In genomic region chr15:33242669-33243191, GRCh38 we compare ENCODE assay signal across 7 cellular contexts. TPM values are rescaled to one million over a fixed set of nuclear protein-coding genes. Genes with fewer than 3 reads are reported as not detected.
DNase-seq lines count a peak whose midpoint lies in the region; ATAC-seq and TF ChIP-seq lines count a peak whose summit lies in the region.

No MANE protein-coding gene starts in this region.

- no peak overlapping the region for H3K27ac Mint-ChIP-seq in CD8-positive, alpha-beta memory T cell

- H4K20me1 ChIP-seq in Loucy (ENCODE audit: insufficient read depth, low read length, poor library complexity, severe bottlenecking) = no peaks in the 10 kb centered on the region

- no peak overlapping the region for H3K18ac ChIP-seq in neuronal stem cell (ENCODE audit: low read length)

- H3K27ac ChIP-seq in dorsolateral prefrontal cortex = no peak overlapping the region
- no peak overlapping the region for H3K27ac ChIP-seq in neuronal stem cell (replicated peaks; ENCODE audit: low read length)
- no peak overlapping the region for H3K27ac ChIP-seq in CD8-positive, alpha-beta memory T cell (ENCODE audit: low read depth, low read length)

- no peak overlapping the region for H3K4me3 ChIP-seq in GM12865 (ENCODE audit: low read depth, low read length)
- no peak overlapping the region for H3K4me3 ChIP-seq in Loucy (ENCODE audit: low read length, poor library complexity, severe bottlenecking)
- H3K4me3 ChIP-seq in dorsolateral prefrontal cortex = no peak overlapping the region
- H3K4me3 ChIP-seq in neuronal stem cell (ENCODE audit: low read length in 2 of 2) = no peak overlapping the region
- H3K4me3 ChIP-seq in CD8-positive, alpha-beta memory T cell (ENCODE audit: low read length) = no peak overlapping the region

- H3K23ac ChIP-seq in neuronal stem cell (ENCODE audit: low read depth, low read length, poor library complexity) = no peak overlapping the region

- H3K36me3 ChIP-seq in Loucy (ENCODE audit: insufficient read depth, low read length) = no peaks in the 10 kb centered on the region
- no peaks in the 10 kb centered on the region for H3K36me3 ChIP-seq in neuronal stem cell (replicated peaks in 1 of 2; ENCODE audit: control insufficient read depth in 2 of 2, insufficient read depth in 2 of 2, low read length in 2 of 2)
- no peaks in the 10 kb centered on the region for H3K36me3 ChIP-seq in CD8-positive, alpha-beta memory T cell (ENCODE audit: insufficient read depth, low read length)

- intact Hi-C loops in dorsolateral prefrontal cortex (cut with DNase I) = loop anchor here in 1 of 2 donors (10.0 kb wide), 1 partner anchor 462 kb away; no protein-coding TSS in a partner anchor

- H3K4ac ChIP-seq in neuronal stem cell (ENCODE audit: low read length) = no peak overlapping the region

- no peaks in the 10 kb centered on the region for H3K9me2 ChIP-seq in Loucy (replicated peaks; ENCODE audit: low read depth, low read length)

- peak overlapping the region; percentile 45 for H4K8ac ChIP-seq in neuronal stem cell (ENCODE audit: low read depth, low read length)

- peak; percentile 11 for DNase-seq in GM12865 (ENCODE audit: low read depth)
- no peak for DNase-seq in dorsolateral prefrontal cortex
- DNase-seq in neuronal stem cell (ENCODE audit: low spot score) = no peak
- no peak for DNase-seq in CD8-positive, alpha-beta memory T cell

- no peak overlapping the region for H3K9ac ChIP-seq in Loucy (ENCODE audit: low read depth, low read length, poor library complexity, severe bottlenecking)
- H3K9ac ChIP-seq in neuronal stem cell (ENCODE audit: low read depth, low read length, poor library complexity) = no peak overlapping the region

- CTCF ChIA-PET in CD8-positive, alpha-beta memory T cell (lab: Charles Lee) = no interaction called here

- no peaks in the 10 kb centered on the region for H3K4me1 Mint-ChIP-seq in CD8-positive, alpha-beta memory T cell

- H4K91ac ChIP-seq in neuronal stem cell (ENCODE audit: low read depth, low read length, poor library complexity) = no peak overlapping the region

- H3K79me1 ChIP-seq in neuronal stem cell (ENCODE audit: low read depth, low read length) = no peaks in the 10 kb centered on the region

- no peaks in the 10 kb centered on the region for H3K27me3 Mint-ChIP-seq in CD8-positive, alpha-beta memory T cell

- H2BK120ac ChIP-seq in neuronal stem cell (ENCODE audit: low read depth, low read length) = no peak overlapping the region

- H2AK5ac ChIP-seq in neuronal stem cell (ENCODE audit: low read depth, low read length) = no peak overlapping the region

- H3K4me1 ChIP-seq in Loucy (ENCODE audit: insufficient read depth, low read length, poor library complexity, severe bottlenecking) = peaks cover 31% of the 10 kb centered on the region
- peaks cover 7 to 10% of the 10 kb centered on the region in 2 donors for H3K4me1 ChIP-seq in neuronal stem cell (ENCODE audit: control insufficient read depth in 2 of 2, insufficient read depth in 1 of 2, low read depth in 1 of 2, low read length in 2 of 2)
- H3K4me1 ChIP-seq in CD8-positive, alpha-beta memory T cell (ENCODE audit: insufficient read depth, low read length) = no peaks in the 10 kb centered on the region

- no CpG with 5 or more reads among the region's 5 CpGs for WGBS in neuronal stem cell (ENCODE audit: extremely low coverage in 2 of 2, insufficient read length in 2 of 2, insufficient replicate concordance in 1 of 2), 2 donors

- no peak overlapping the region for H2BK5ac ChIP-seq in neuronal stem cell (ENCODE audit: low read length)

- H3K27me3 ChIP-seq in Loucy (ENCODE audit: insufficient read depth, low read length, poor library complexity, severe bottlenecking) (no peaks in the 10 kb centered on the region), dorsolateral prefrontal cortex (peaks cover 0 to 3% (median 0%) of the 10 kb centered on the region in 45 donors), neuronal stem cell (ENCODE audit: control insufficient read depth in 3 of 3, insufficient read depth in 3 of 3, low read depth in 1 of 3, low read length in 3 of 3) (no peaks in the 10 kb centered on the region)
- no peaks in the 10 kb centered on the region for H3K27me3 ChIP-seq in CD8-positive, alpha-beta memory T cell (ENCODE audit: insufficient read depth, low read length, poor library complexity, severe bottlenecking)

- no peaks in the 10 kb centered on the region for H3K79me2 ChIP-seq in Loucy (ENCODE audit: insufficient read depth, low read length)

- H3K36me3 Mint-ChIP-seq in CD8-positive, alpha-beta memory T cell = no peaks in the 10 kb centered on the region

- no peak overlapping the region for H3K14ac ChIP-seq in neuronal stem cell (ENCODE audit: low read length)

- TF ChIP-seq CTCF in GM12865 (IDR thresholded peaks at IDR 0.05; ENCODE audit: insufficient read depth, low read depth, low read length, missing control alignments) = peak; percentile 43
- peak; percentile 90 for TF ChIP-seq CTCF in Loucy (conservative IDR thresholded peaks at IDR 0.05; ENCODE audit: low read length)
- TF ChIP-seq CTCF in dorsolateral prefrontal cortex (IDR thresholded peaks at IDR 0.05 in 54 of 56, conservative IDR thresholded peaks at IDR 0.05 in 2 of 56; ENCODE audit: low read depth in 1 of 56, partially characterized antibody in 56 of 56) = peak in 52 of 56 donors; percentile 1 to 70 (median 44)

- no peak overlapping the region for H2BK12ac ChIP-seq in neuronal stem cell (ENCODE audit: low read length)

- ATAC-seq in HG03095 (IDR thresholded peaks at IDR 0.05; ENCODE audit: unreplicated experiment) = no peak
- ATAC-seq in GM19324 (IDR thresholded peaks at IDR 0.05; ENCODE audit: low FRiP score, unreplicated experiment) = no peak

- no peaks in the 10 kb centered on the region for H3F3A ChIP-seq in Loucy (ENCODE audit: low read depth)

- no peaks in the 10 kb centered on the region for H3K9me3 Mint-ChIP-seq in CD8-positive, alpha-beta memory T cell

- H3K4me2 ChIP-seq in Loucy (ENCODE audit: low read depth, low read length, poor library complexity, severe bottlenecking) (no peak overlapping the region), neuronal stem cell (ENCODE audit: insufficient read depth, low read length, poor library complexity, severe bottlenecking) (no peak overlapping the region)

- H3K9me3 ChIP-seq in Loucy (ENCODE audit: insufficient read depth, low read depth, low read length) = no peaks in the 10 kb centered on the region
- no peaks in the 10 kb centered on the region for H3K9me3 ChIP-seq in neuronal stem cell (replicated peaks in 1 of 2; ENCODE audit: control insufficient read depth in 2 of 2, insufficient read depth in 1 of 2, low read depth in 1 of 2, low read length in 2 of 2)
- no peaks in the 10 kb centered on the region for H3K9me3 ChIP-seq in CD8-positive, alpha-beta memory T cell (ENCODE audit: low read length)

- no peak overlapping the region for H3K4me3 Mint-ChIP-seq in CD8-positive, alpha-beta memory T cell

- H2AFZ ChIP-seq in Loucy (ENCODE audit: low read length) (0 out of 2 replicates have a peak overlapping the region, but pooled peaks have one; percentile 50), neuronal stem cell (ENCODE audit: low read length) (peak overlapping the region; percentile 50)

- no peak overlapping the region for H2BK15ac ChIP-seq in neuronal stem cell (ENCODE audit: low read length)

- POLR2A ChIA-PET in CD8-positive, alpha-beta memory T cell (lab: Charles Lee) = no interaction called here

RNA-seq across cellular contexts. Expression of gene FMN1, which starts 48.2 kb away (rescaled TPM):
- total RNA-seq in dorsolateral prefrontal cortex = 100 to 1,000 TPM in 66 of 120 experiments, 10 to 100 TPM in 54; 50.9 to 165 (median 102) TPM
- polyA plus RNA-seq in neuronal stem cell (2013, experiment 1 of 2) = 0.56 TPM
- 0.39 TPM for polyA plus RNA-seq in neuronal stem cell (2013, experiment 2 of 2)
- total RNA-seq in CD8-positive, alpha-beta memory T cell = under 1 TPM; 0.11 to 0.24 TPM
- 0.09 TPM for polyA plus RNA-seq in CD8-positive, alpha-beta memory T cell

Comparison
In these comparisons a context has a peak if more than half of its experiments do, and no peak if none do; other contexts are left out.
1. RNA of gene FMN1, which starts 48.2 kb away (total RNA-seq): 50.9 to 165 TPM in dorsolateral prefrontal cortex; 0.11 to 0.24 TPM in CD8-positive, alpha-beta memory T cell; every median in the first group is over 10 times any median in the second.
2. Peak in every context shown above with its lines, with median percentiles within 50 percentile points of each other: CTCF ChIP-seq.